Comparison of ENCODE assay signal across 1 cellular context in the genomic region with DNA sequence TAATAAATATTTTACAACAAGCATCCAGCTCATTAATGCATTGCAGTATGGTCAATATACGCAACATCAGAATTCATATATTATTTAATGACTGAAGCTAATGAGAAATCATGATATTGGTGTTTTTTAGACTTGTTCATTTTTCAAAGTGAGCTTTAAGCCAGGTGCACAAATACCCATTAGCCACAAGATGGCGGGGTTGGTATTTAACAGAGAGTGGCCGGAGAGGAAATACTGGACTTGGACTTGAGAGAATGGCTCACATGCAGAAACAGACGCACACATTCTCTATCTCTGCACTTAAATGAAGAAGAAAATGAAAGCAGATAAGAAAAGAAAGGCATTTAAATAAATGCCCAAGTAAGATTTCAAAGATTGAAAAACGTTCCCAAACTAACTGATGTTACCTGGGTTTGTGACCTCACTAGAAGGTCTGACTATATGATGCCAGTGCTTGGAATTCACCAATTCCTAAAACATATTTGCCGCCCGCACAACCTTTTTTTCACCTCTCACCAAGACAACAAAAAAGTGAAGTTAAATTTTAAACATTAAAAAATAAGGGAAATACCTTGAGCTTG.
TF ChIP-seq lines count a peak whose summit lies in the region.

No MANE protein-coding gene starts in this region.

TF ChIP-seq in GM23338, 12 proteins besides CTCF, POLR2A, EP300 and RAD21 (continued from another document):
- TF ChIP-seq ZNF462 (CRISPR knock-in tag; IDR thresholded peaks at IDR 0.05) (no peak), ZNF114 (CRISPR knock-in tag; IDR thresholded peaks at IDR 0.05) (no peak), POLR2AphosphoS5 (IDR thresholded peaks at IDR 0.05; ENCODE audit: low read depth) (no peak), CREB1 (CRISPR knock-in tag; IDR thresholded peaks at IDR 0.05; ENCODE audit: low read depth) (no peak), ZNF331 (CRISPR knock-in tag; IDR thresholded peaks at IDR 0.05; ENCODE audit: low read depth) (no peak), JUNB (IDR thresholded peaks at IDR 0.05; ENCODE audit: unreplicated experiment) (no peak), NANOG (IDR thresholded peaks at IDR 0.05; ENCODE audit: borderline replicate concordance) (no peak), EZH2 (IDR thresholded peaks at IDR 0.05; ENCODE audit: low read depth, unreplicated experiment) (no peak), STAT1 (IDR thresholded peaks at IDR 0.05; ENCODE audit: unreplicated experiment) (no peak)
- TF ChIP-seq, protein P1, sequence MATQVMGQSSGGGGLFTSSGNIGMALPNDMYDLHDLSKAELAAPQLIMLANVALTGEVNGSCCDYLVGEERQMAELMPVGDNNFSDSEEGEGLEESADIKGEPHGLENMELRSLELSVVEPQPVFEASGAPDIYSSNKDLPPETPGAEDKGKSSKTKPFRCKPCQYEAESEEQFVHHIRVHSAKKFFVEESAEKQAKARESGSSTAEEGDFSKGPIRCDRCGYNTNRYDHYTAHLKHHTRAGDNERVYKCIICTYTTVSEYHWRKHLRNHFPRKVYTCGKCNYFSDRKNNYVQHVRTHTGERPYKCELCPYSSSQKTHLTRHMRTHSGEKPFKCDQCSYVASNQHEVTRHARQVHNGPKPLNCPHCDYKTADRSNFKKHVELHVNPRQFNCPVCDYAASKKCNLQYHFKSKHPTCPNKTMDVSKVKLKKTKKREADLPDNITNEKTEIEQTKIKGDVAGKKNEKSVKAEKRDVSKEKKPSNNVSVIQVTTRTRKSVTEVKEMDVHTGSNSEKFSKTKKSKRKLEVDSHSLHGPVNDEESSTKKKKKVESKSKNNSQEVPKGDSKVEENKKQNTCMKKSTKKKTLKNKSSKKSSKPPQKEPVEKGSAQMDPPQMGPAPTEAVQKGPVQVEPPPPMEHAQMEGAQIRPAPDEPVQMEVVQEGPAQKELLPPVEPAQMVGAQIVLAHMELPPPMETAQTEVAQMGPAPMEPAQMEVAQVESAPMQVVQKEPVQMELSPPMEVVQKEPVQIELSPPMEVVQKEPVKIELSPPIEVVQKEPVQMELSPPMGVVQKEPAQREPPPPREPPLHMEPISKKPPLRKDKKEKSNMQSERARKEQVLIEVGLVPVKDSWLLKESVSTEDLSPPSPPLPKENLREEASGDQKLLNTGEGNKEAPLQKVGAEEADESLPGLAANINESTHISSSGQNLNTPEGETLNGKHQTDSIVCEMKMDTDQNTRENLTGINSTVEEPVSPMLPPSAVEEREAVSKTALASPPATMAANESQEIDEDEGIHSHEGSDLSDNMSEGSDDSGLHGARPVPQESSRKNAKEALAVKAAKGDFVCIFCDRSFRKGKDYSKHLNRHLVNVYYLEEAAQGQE (IDR thresholded peaks at IDR 0.05; ENCODE audit: unreplicated experiment): no peak
